Comparison of ENCODE assay signal across 8 cellular contexts in the genomic region with DNA sequence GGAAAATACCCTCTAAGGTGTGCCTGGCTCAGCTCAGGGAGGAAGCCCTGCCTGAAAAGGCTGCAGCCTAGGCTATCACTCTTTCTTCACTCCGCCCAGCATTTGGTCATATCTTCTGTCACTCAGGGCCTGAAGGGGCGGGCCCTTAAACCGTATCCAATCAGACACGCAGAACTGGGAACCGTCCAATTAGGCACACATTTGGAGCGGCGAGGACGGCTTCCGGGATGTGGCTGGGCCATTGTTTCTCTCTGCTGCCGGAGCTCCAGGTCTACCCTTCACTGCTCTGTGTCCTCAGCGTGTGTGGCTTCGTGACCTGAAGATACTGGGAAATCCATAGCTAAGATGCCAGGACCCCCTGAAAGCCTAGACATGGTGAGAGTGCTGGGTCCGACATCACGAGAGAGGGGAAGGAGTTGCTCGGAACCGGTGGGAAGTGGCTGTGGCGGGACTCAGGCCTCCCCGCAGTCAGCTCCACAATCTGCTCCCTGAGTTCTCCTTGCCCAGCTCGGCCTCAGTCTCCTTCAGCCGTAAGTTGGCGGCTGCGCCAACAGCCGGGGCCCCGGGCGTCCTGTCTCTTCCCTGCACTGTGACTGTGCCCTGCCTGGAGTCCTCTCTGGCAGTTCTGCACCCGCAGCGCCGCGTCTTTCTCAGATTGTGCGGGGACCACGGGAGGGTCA. TPM values are rescaled to one million over a fixed set of nuclear protein-coding genes. Genes with fewer than 3 reads are reported as not detected.
DNase-seq lines count a peak whose midpoint lies in the region; ATAC-seq and FAIRE-seq lines count a peak whose summit lies in the region.

Gene ZNF493, plus strand, starts transcription at position 241 of the 680 bp plus-strand sequence. Its CDS starts 105 bp downstream, at position 346.

- FAIRE-seq in endometrium (lab: Jason Lieb, UNC) = peak; percentile 97

- H3K9me3 ChIP-seq in NT2/D1 (ENCODE audit: insufficient read depth, low read length) = peaks cover 3% of the 10 kb centered on the region; the same call in 1 of the 2 replicates

- H3K9ac ChIP-seq in NT2/D1 (ENCODE audit: insufficient read length, low read depth) = peak within 1 kb of the TSS; percentile 95

- peaks cover 29% of the 10 kb centered on the region for H3K36me3 ChIP-seq in NT2/D1 (ENCODE audit: insufficient read depth, insufficient read length, low read length)

- no peaks in the 10 kb centered on the region for H3K27me3 ChIP-seq in NT2/D1 (ENCODE audit: insufficient read depth, insufficient read length)

- H3K4me1 ChIP-seq in NT2/D1 (ENCODE audit: insufficient read depth, insufficient read length) = no peaks in the 10 kb centered on the region

- peak; percentile 73 for DNase-seq in CMK (ENCODE audit: low read depth)
- DNase-seq in HPDE6-E6E7 (ENCODE audit: extremely low spot score) = peak; percentile 72
- DNase-seq in NT2/D1 (ENCODE audit: low read depth, low spot score) = peak; percentile 95
- DNase-seq in activated CD8-positive, alpha-beta memory T cell treated with anti-CD3 and anti-CD28 coated beads, Interleukin-2, amount 50 U/mL, for 24 hours (ENCODE audit: extremely low read depth) = peak; percentile 85
- DNase-seq in mesenteric fat pad (ENCODE audit: low spot score) = peak; percentile 94
- peak; percentile 82 for DNase-seq in stimulated activated CD8-positive, alpha-beta memory T cell treated with anti-CD3 and anti-CD28 coated beads, Interleukin-15, amount 100 ng/mL, for 1 hour (ENCODE audit: low read depth)

- peak; percentile 100 for ATAC-seq in GM19467 (IDR thresholded peaks at IDR 0.05; ENCODE audit: unreplicated experiment)

- peak within 1 kb of the TSS; percentile 96 for H3K4me3 ChIP-seq in NT2/D1 (ENCODE audit: insufficient read length, low read depth)

RNA-seq across cellular contexts. Expression of gene ZNF493, which starts in this region (rescaled TPM):
- total RNA-seq in mesenteric fat pad = 10.8 TPM

Comparison
In these comparisons a context has a peak if more than half of its experiments do, and no peak if none do; other contexts are left out.
1. Peak in every context shown above with its lines: DNase-seq, ATAC-seq and H3K4me3 ChIP-seq.